9 cellular contexts compared by ENCODE assay signal in genomic region chr17:79915850-79916430, GRCh38.
DNase-seq lines count a peak whose midpoint lies in the region; ATAC-seq and TF ChIP-seq lines count a peak whose summit lies in the region.
"Had no signal": no experiment of that assay in that cellular context is flagged by ENCODE, and none has a peak within 500 bp of the region (broad histone marks: within the 10 kb centered on the region; RNA-seq: fewer than 3 reads in every experiment).

No MANE protein-coding gene starts in this region.

- H3K27me3 ChIP-seq in Peyer's patch: no peaks in the 10 kb centered on the region
- no peaks in the 10 kb centered on the region for H3K27me3 ChIP-seq in upper lobe of left lung

- TF ChIP-seq CTCF in Peyer's patch (IDR thresholded peaks at IDR 0.05) (peak in 4 of 6 experiments; percentile 31 to 90 (median 82)), upper lobe of left lung (IDR thresholded peaks at IDR 0.05) (peak in 4 of 6 experiments; percentile 9 to 62 (median 53))

- H3K9me3 ChIP-seq in Peyer's patch (no peaks in the 10 kb centered on the region), upper lobe of left lung (no peaks in the 10 kb centered on the region)
- H3K9me3 ChIP-seq: neutrophil had no signal

- H3K36me3 ChIP-seq in Peyer's patch (no peaks in the 10 kb centered on the region), upper lobe of left lung (no peaks in the 10 kb centered on the region)
- H3K36me3 ChIP-seq: neutrophil had no signal

- no peak overlapping the region for H3K4me3 ChIP-seq in Peyer's patch
- H3K4me3 ChIP-seq in upper lobe of left lung: no peak overlapping the region

- TF ChIP-seq POLR2A in Peyer's patch (IDR thresholded peaks at IDR 0.05) (peak; percentile 10 to 29), upper lobe of left lung (IDR thresholded peaks at IDR 0.05) (peak in 1 of 4 donors; percentile 19)

- H3K27ac ChIP-seq in Peyer's patch (peak overlapping the region in 2 of 4 donors; percentile 14 to 57), upper lobe of left lung (no peak overlapping the region)
- H3K27ac ChIP-seq: neutrophil had no signal

- peak; percentile 34 to 70 for ATAC-seq in upper lobe of left lung (ENCODE audit: low FRiP score in 2 of 2)
- ATAC-seq in GM21717 (IDR thresholded peaks at IDR 0.05; ENCODE audit: unreplicated experiment): no peak
- no peak for ATAC-seq in HG02678 (IDR thresholded peaks at IDR 0.05; ENCODE audit: unreplicated experiment)

- no peak for TF ChIP-seq EP300 in upper lobe of left lung (IDR thresholded peaks at IDR 0.05)

- H3K4me1 ChIP-seq in Peyer's patch (peaks cover 0 to 28% (median 2%) of the 10 kb centered on the region in 4 donors), upper lobe of left lung (peaks cover 14 to 20% (median 18%) of the 10 kb centered on the region in 4 donors)

- DNase-seq in stimulated activated CD4-positive, alpha-beta T cell treated with anti-CD3 and anti-CD28 coated beads, Interleukin-4, amount 100 ng/mL, for 1 hour: peak; percentile 16
- DNase-seq in stimulated activated CD4-positive, alpha-beta T cell treated with anti-CD3 and anti-CD28 coated beads, Interleukin-12 subunit alpha, Interleukin-12 subunit beta, amount 100 ng/mL, for 4 hours: no peak
- DNase-seq in Peyer's patch (peak in 2 of 3 donors; percentile 93), glomerular visceral epithelial cell (ENCODE audit: extremely low spot score) (peak; percentile 20), upper lobe of left lung (peak; percentile 76 to 87), GDM1 (lab: John Stamatoyannopoulos, UW) (no peak)

- WGBS in upper lobe of left lung, 2 donors: 28 to 29% methylated on average over 11 to 19 of the region's 23 CpGs

Comparison
In these comparisons a context has a peak if more than half of its experiments do, and no peak if none do; other contexts are left out.
1. DNase-seq: peak in stimulated activated CD4-positive, alpha-beta T cell treated with anti-CD3 and anti-CD28 coated beads, Interleukin-4, amount 100 ng/mL, for 1 hour (single experiment), Peyer's patch (2 of 3), glomerular visceral epithelial cell (single experiment) and upper lobe of left lung (2 of 2); none in stimulated activated CD4-positive, alpha-beta T cell treated with anti-CD3 and anti-CD28 coated beads, Interleukin-12 subunit alpha, Interleukin-12 subunit beta, amount 100 ng/mL, for 4 hours (single experiment) and GDM1 (single experiment).
2. ATAC-seq: peak in upper lobe of left lung (2 of 2); none in GM21717 (single experiment) and HG02678 (single experiment).